ENCODE assay signal across 11 cellular contexts in the genomic region with DNA sequence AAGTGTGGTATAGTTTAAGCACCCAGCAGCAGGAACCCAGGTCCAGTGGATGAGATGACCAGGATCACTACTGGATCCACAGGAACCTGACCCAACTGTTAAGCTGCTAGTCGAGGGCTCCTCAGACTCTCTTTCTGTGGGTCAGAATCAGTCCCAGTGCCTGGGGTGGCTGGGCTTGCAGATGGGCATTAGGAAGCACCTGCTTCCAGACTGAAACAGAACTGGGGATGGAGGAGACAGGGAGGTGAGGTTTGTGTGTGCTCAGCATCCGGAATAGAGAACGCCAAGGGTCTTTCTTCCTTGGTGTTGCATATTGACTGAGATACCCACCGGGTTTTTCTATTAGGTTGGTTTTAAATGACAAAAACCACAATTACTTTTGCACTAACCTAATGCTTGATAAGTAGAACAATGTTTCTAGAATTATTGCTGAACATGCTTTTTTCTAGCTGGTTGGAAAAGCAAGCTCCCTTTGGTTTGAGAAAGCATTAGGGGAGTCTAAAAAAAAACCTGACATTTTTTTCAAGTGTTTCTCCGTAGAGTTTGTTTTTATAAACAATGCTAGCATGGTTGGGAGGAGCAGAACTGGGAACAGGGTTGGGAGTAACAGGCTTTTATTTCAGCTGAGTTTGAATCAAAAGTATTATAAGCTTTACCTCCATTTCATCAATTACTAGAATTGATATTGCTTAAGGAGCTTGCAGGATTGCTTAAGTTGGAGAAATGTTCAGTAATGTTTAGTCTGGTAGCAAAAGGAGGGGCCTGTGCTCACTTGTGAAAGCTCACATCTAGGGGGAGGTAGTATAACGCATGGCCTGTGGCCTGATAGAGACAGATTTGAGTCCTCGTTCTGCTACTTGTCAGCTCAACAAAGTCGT. TPM values are rescaled to one million over a fixed set of nuclear protein-coding genes. Genes with fewer than 3 reads are reported as not detected.
DNase-seq lines count a peak whose midpoint lies in the region; ATAC-seq, FAIRE-seq and TF ChIP-seq lines count a peak whose summit lies in the region.
"Had no signal": no experiment of that assay in that cellular context is flagged by ENCODE, and none has a peak within 500 bp of the region (broad histone marks: within the 10 kb centered on the region; RNA-seq: fewer than 3 reads in every experiment).

No MANE protein-coding gene starts in this region.

- SMC1A ChIA-PET in GM12878 (lab: Charles Lee; ENCODE audit: uncharacterized antibody, unreplicated experiment) = interaction anchor here (0.6 to 6.9 kb wide), 17 partner anchors 10 to 216 kb away, joined by 3 to 82 read pairs (median 5); no protein-coding TSS in a partner anchor

- H3K4me2 ChIP-seq in GM12878 (ENCODE audit: control insufficient read depth, insufficient read depth) = peak overlapping the region; percentile 30; the same call in 1 of the 2 replicates

- H3K9ac ChIP-seq in GM12878 (ENCODE audit: control insufficient read depth, insufficient read depth, low read length) = 0 out of 2 replicates have a peak overlapping the region, but pooled peaks have one; percentile 9

- intact Hi-C loops in Right ventricle myocardium superior (cut with DNase I) = loop anchor here (2.0 kb wide), 1 partner anchor 31 kb away; no protein-coding TSS in a partner anchor
- intact Hi-C loops in cardiac septum (cut with DNase I) = no loop called here
- intact Hi-C loops in GM12878 (cut with micrococcal nuclease; ENCODE audit: unreplicated experiment) = no loop called here
- intact Hi-C loops in aorta (cut with DNase I) = no loop called here

- ATAC-seq in Right ventricle myocardium superior (ENCODE audit: poor library complexity) (peak; percentile 23), GM12878 (peak; percentile 50), aorta (ENCODE audit: low FRiP score) (peak; percentile 42), GM21723 (IDR thresholded peaks at IDR 0.05; ENCODE audit: unreplicated experiment) (no peak), GM21390 (IDR thresholded peaks at IDR 0.05; ENCODE audit: unreplicated experiment) (no peak), HG03135 (IDR thresholded peaks at IDR 0.05; ENCODE audit: unreplicated experiment) (no peak)
- ATAC-seq: PC-3 had no signal

- DNase-seq in Right ventricle myocardium superior (no peak), cardiac septum (ENCODE audit: low spot score) (no peak), GM12878 (ENCODE audit: low read depth, low spot score) (no peak), medulla oblongata (ENCODE audit: extremely low spot score) (peak; percentile 50), aorta (no peak)
- DNase-seq: cortex of kidney, NCI-H1417 treated with DMSO at 0.1 percent for 48 hours, PC-3 had no signal

- RAD21 ChIA-PET in GM12878 (lab: Charles Lee; ENCODE audit: unreplicated experiment) = interaction anchor here (0.8 to 2.9 kb wide), 9 partner anchors 8 to 163 kb away, joined by 3 to 12 read pairs (median 4); no protein-coding TSS in a partner anchor

- peak overlapping the region; percentile 20 for H2AFZ ChIP-seq in GM12878 (ENCODE audit: control insufficient read depth, low read depth, low read length)

- no peak for TF ChIP-seq POLR2A in GM12878 (IDR thresholded peaks at IDR 0.05; ENCODE audit: low read depth, low read length)

- H3K27ac ChIP-seq in GM12878 (ENCODE audit: control insufficient read depth, insufficient read depth) (0 out of 2 replicates have a peak overlapping the region, but pooled peaks have one; percentile 5), aorta (ENCODE audit: low read depth in 1 of 2, low read length in 2 of 2) (no peak overlapping the region)

- TF ChIP-seq CTCF in GM12878 (IDR thresholded peaks at IDR 0.05 in 2 of 3, conservative IDR thresholded peaks at IDR 0.05 in 1 of 3; ENCODE audit: control insufficient read depth in 2 of 3, extremely low read depth in 1 of 3, insufficient read depth in 1 of 3, low read depth in 3 of 3, low read length in 3 of 3) = no peak

- FAIRE-seq in GM12878 (lab: Jason Lieb, UNC) = no peak

- TF ChIP-seq RAD21 in GM12878 (IDR thresholded peaks at IDR 0.05; ENCODE audit: insufficient read depth, low read depth, low read length) = peak; percentile 31; the same call in 1 of the 2 replicates

- WGBS in GM12878 (ENCODE audit: insufficient coverage, insufficient replicate concordance, low lambda C conversion rate, missing lambda C conversion rate) = 18% methylated on average over 8 of the region's 8 CpGs
- WGBS in aorta, 2 donors = 56 to 63% methylated on average over 8 of the region's 8 CpGs

- H4K20me1 ChIP-seq in GM12878 (ENCODE audit: control insufficient read depth, insufficient read depth) = no peaks in the 10 kb centered on the region

- H3K4me1 ChIP-seq in GM12878 (ENCODE audit: control insufficient read depth, insufficient read depth, low read length) = peaks cover 29% of the 10 kb centered on the region
- H3K4me1 ChIP-seq in aorta (ENCODE audit: control insufficient read depth in 1 of 2, insufficient read depth in 2 of 2, low read length in 2 of 2) = peaks cover 6% of the 10 kb centered on the region in 2 donors

- no TSS peak for BruUV-seq in GM12878 (replicated peaks; lab: Mats Ljungman, UMichigan)

- H3K27me3 ChIP-seq in GM12878 (replicated peaks in 1 of 2; ENCODE audit: control insufficient read depth in 2 of 2, insufficient read depth in 2 of 2, low read length in 1 of 2) (no peaks in the 10 kb centered on the region), aorta (ENCODE audit: control insufficient read depth in 1 of 2, insufficient read depth in 2 of 2, low read length in 1 of 2) (no peaks in the 10 kb centered on the region)

- CTCF ChIA-PET in GM12878 (lab: Yijun Ruan, JAX) = interaction anchor here (0.6 to 5.0 kb wide), 9 partner anchors 9 to 162 kb away, joined by 3 to 22 read pairs (median 3); no protein-coding TSS in a partner anchor

- POLR2A ChIA-PET in GM12878 (lab: Charles Lee) = interaction anchor here (0.6 to 8.2 kb wide), 13 partner anchors 8 to 163 kb away, joined by 3 to 49 read pairs (median 4); no protein-coding TSS in a partner anchor

- no peaks in the 10 kb centered on the region for H3K9me3 ChIP-seq in GM12878 (replicated peaks; ENCODE audit: control insufficient read depth, insufficient read depth, low read length)
- no peaks in the 10 kb centered on the region for H3K9me3 ChIP-seq in aorta (ENCODE audit: control insufficient read depth, low read length)

- TF ChIP-seq EP300 in GM12878 (IDR thresholded peaks at IDR 0.05; ENCODE audit: borderline replicate concordance in 1 of 2, control insufficient read depth in 1 of 2, low read depth in 2 of 2, low read length in 2 of 2) = no peak

- H3K36me3 ChIP-seq in GM12878 (ENCODE audit: control insufficient read depth in 2 of 2, insufficient read depth in 2 of 2, low read length in 1 of 2) (peaks cover 0 to 3% of the 10 kb centered on the region in 2 experiments; a peak in 1 of 4 replicates), aorta (ENCODE audit: control insufficient read depth in 1 of 2, insufficient read depth in 2 of 2, low read length in 1 of 2) (no peaks in the 10 kb centered on the region)

- in situ Hi-C loops in GM12878 (cut with MboI) = no loop called here

- H3K4me3 ChIP-seq in GM12878 (peak overlapping the region; percentile 35; the same call in 1 of the 2 replicates), aorta (ENCODE audit: low read length in 2 of 2) (no peak overlapping the region)

- H3K79me2 ChIP-seq in GM12878 (ENCODE audit: control insufficient read depth, insufficient read depth, low read length) = peaks cover 4% of the 10 kb centered on the region

TF ChIP-seq in GM12878, 131 proteins besides CTCF, POLR2A, EP300 and RAD21:
- TF ChIP-seq RUNX3 (IDR thresholded peaks at IDR 0.05; ENCODE audit: low read length) (peak; percentile 11; the same call in 1 of the 2 replicates), POU2F2 (IDR thresholded peaks at IDR 0.05; ENCODE audit: borderline replicate concordance, low read depth, low read length) (no peak)
- TF ChIP-seq, protein P1, sequence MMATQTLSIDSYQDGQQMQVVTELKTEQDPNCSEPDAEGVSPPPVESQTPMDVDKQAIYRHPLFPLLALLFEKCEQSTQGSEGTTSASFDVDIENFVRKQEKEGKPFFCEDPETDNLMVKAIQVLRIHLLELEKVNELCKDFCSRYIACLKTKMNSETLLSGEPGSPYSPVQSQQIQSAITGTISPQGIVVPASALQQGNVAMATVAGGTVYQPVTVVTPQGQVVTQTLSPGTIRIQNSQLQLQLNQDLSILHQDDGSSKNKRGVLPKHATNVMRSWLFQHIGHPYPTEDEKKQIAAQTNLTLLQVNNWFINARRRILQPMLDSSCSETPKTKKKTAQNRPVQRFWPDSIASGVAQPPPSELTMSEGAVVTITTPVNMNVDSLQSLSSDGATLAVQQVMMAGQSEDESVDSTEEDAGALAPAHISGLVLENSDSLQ (IDR thresholded peaks at IDR 0.05) = no peak

RNA-seq across cellular contexts. Expression of a gene that starts 0.9 kb away (rescaled TPM):
- total RNA-seq in Right ventricle myocardium superior (34.1 TPM), cardiac septum (87.0 TPM), GM12878 (2014; rRNA removed) (35.4 and 43.9 TPM in 2 replicates), GM12878 (2014; rRNA removed; fragmentation: Illumina TruSeq; extraction: Trizol) (38.6 and 39.2 TPM in 2 replicates), GM12878 (2021) (36.2 TPM in 2 replicates), aorta (10 to 100 TPM; 12.2 to 21.1 TPM)
- total RNA-seq in GM12878 (2013; cell fraction: nucleolus; rRNA removed) = 172 and 176 TPM in 2 replicates
- 3.2 TPM for polyA plus RNA-seq in GM12878 (2011; ENCODE audit: low read depth)
- polyA plus RNA-seq in GM12878 (2011; rRNA removed) (20.2 and 31.3 TPM in 2 replicates), GM12878 (2014; fragmentation: Illumina TruSeq; extraction: Trizol) (38.8 and 58.0 TPM in 2 replicates), GM12878 (2014; fragmentation: Nextera tagmentation; extraction: Ambion mirVana) (10 to 100 TPM; 19.5 to 31.4 TPM), GM12878 (2014; rRNA removed) (32.4 and 41.2 TPM in 2 replicates), GM12878 (2016; fragmentation: Nextera tagmentation; extraction: Ambion mirVana) (10 to 100 TPM; 38.8 to 40.4 TPM), aorta (10 to 100 TPM in 1 of 2 donors, 1 to 10 TPM in 1; 7.5 to 27.9 TPM)
- 6.9 and 9.8 TPM in 2 replicates for polyA plus RNA-seq in GM12878 (2011; cell fraction: cytosol; rRNA removed)
- 21.4 and 27.9 TPM in 2 replicates for polyA plus RNA-seq in GM12878 (2011; cell fraction: nucleus; rRNA removed)
- polyA plus RNA-seq in GM12878 (2012) = 6.3 and 11.1 TPM in 2 replicates
- polyA minus RNA-seq in GM12878 (2011; rRNA and poly(A)+ RNA removed) = 10.3 and 13.2 TPM in 2 replicates
- 7.8 and 8.3 TPM in 2 replicates for polyA minus RNA-seq in GM12878 (2011; cell fraction: cytosol; rRNA and poly(A)+ RNA removed)
- polyA minus RNA-seq in GM12878 (2011; cell fraction: nucleus; rRNA and poly(A)+ RNA removed) = 25.9 and 40.0 TPM in 2 replicates

Comparison
In these comparisons a context has a peak if more than half of its experiments do, and no peak if none do; other contexts are left out.
1. ATAC-seq: peak in Right ventricle myocardium superior (single experiment), GM12878 (single experiment) and aorta (single experiment); none in GM21723 (single experiment), GM21390 (single experiment) and HG03135 (single experiment).